16 cellular contexts compared by ENCODE assay signal in genomic region chr12:23139026-23139425, GRCh38.
"Had no signal": no experiment of that assay in that cellular context is flagged by ENCODE, and none has a peak within 500 bp of the region (broad histone marks: within the 10 kb centered on the region; RNA-seq: fewer than 3 reads in every experiment).

No MANE protein-coding gene starts in this region.

- H3K4me3 ChIP-seq: gastroesophageal sphincter, hepatocyte, mucosa of descending colon, right atrium auricular region, stomach, thoracic aorta, transverse colon had no signal

- H3K4me1 ChIP-seq: gastroesophageal sphincter, right atrium auricular region, stomach, transverse colon had no signal

- H3K79me2 ChIP-seq: hepatocyte had no signal

- H3K9me3 ChIP-seq: mucosa of descending colon, neutrophil, right atrium auricular region, stomach, thoracic aorta, transverse colon had no signal

- H3K36me3 ChIP-seq: gastroesophageal sphincter, neutrophil, right atrium auricular region, stomach, thoracic aorta, transverse colon had no signal

- H3K27ac ChIP-seq: gastroesophageal sphincter, hepatocyte, neutrophil, right atrium auricular region, stomach, thoracic aorta, transverse colon had no signal

- H3K27me3 Mint-ChIP-seq: central memory CD8-positive, alpha-beta T cell had no signal

- H3K36me3 Mint-ChIP-seq: naive thymus-derived CD8-positive, alpha-beta T cell had no signal

- H3K4me3 Mint-ChIP-seq: central memory CD8-positive, alpha-beta T cell; naive thymus-derived CD8-positive, alpha-beta T cell had no signal

- FAIRE-seq: small intestine had no signal

- H2AFZ ChIP-seq: hepatocyte had no signal

- H3K27me3 ChIP-seq: gastroesophageal sphincter, hepatocyte, neutrophil, right atrium auricular region, stomach, transverse colon had no signal

- H3K4me1 Mint-ChIP-seq: central memory CD8-positive, alpha-beta T cell; naive thymus-derived CD8-positive, alpha-beta T cell had no signal

- H3K4me2 ChIP-seq: hepatocyte had no signal

- DNase-seq: dermis blood vessel endothelial cell; head of caudate nucleus; mucosa of descending colon; naive thymus-derived CD8-positive, alpha-beta T cell; small intestine; stimulated activated CD4-positive, alpha-beta T cell treated with anti-CD3 and anti-CD28 coated beads, Interleukin-12 subunit alpha, Interleukin-12 subunit beta, amount 100 ng/mL, for 4 hours; stimulated activated naive CD4-positive, alpha-beta T cell; stomach; substantia nigra; transverse colon had no signal

- H3K27ac Mint-ChIP-seq: naive thymus-derived CD8-positive, alpha-beta T cell had no signal
